Comparison of ENCODE assay signal across 8 cellular contexts in genomic region chr1:156503672-156504055, GRCh38. TPM values are rescaled to one million over a fixed set of nuclear protein-coding genes. Genes with fewer than 3 reads are reported as not detected.
A peak's percentile ranks its signal among the peaks of the same experiment; 100 is the strongest.
DNase-seq lines count a peak whose midpoint lies in the region; ATAC-seq and TF ChIP-seq lines count a peak whose summit lies in the region.

No MANE protein-coding gene starts in this region.

- DNase-seq in dermis blood vessel endothelial cell (peak; percentile 46), neural progenitor cell (ENCODE audit: low spot score) (no peak), DMS53 (lab: John Stamatoyannopoulos, UW) (no peak), foreskin fibroblast (no peak), NCI-H1105 treated with DMSO at 0.1 percent for 48 hours (lab: John Stamatoyannopoulos, UW) (no peak)

- no peaks in the 10 kb centered on the region for H3K9me3 ChIP-seq in BLaER1 treated with 17β-estradiol and CSF1 and Interleukin-3, amounts not matched to agents 10 nM and 100 nM (replicated peaks in 1 of 11)
- H3K9me3 ChIP-seq in OCI-LY1 (ENCODE audit: low read length) = no peaks in the 10 kb centered on the region
- H3K9me3 ChIP-seq in neural progenitor cell (ENCODE audit: low read depth) = no peaks in the 10 kb centered on the region

- H3K4me1 Mint-ChIP-seq in neural progenitor cell = peaks cover 49% of the 10 kb centered on the region

- peak overlapping the region; percentile 16 for H3K4me3 Mint-ChIP-seq in neural progenitor cell

- no peaks in the 10 kb centered on the region for H3K36me3 Mint-ChIP-seq in neural progenitor cell

- peak overlapping the region; percentile 86 to 98 (median 94) for H3K4me2 ChIP-seq in BLaER1 treated with 17β-estradiol and CSF1 and Interleukin-3, amounts not matched to agents 10 nM and 100 nM
- H3K4me2 ChIP-seq in OCI-LY1 (ENCODE audit: low read length) (peak overlapping the region; percentile 82; the same call in 1 of the 2 replicates), neural progenitor cell (no peak overlapping the region)

- TF ChIP-seq CTCF in OCI-LY1 (IDR thresholded peaks at IDR 0.05; ENCODE audit: low read length) = no peak
- no peak for TF ChIP-seq CTCF in neural progenitor cell (IDR thresholded peaks at IDR 0.05)
- no peak for TF ChIP-seq CTCF in foreskin fibroblast (IDR thresholded peaks at IDR 0.05; ENCODE audit: low read depth, low read length)

- no peak overlapping the region for H3K27ac Mint-ChIP-seq in neural progenitor cell

- H3K4me3 ChIP-seq in BLaER1 treated with 17β-estradiol and CSF1 and Interleukin-3, amounts not matched to agents 10 nM and 100 nM = peak overlapping the region; percentile 46 to 99 (median 96); a peak in 19 of 20 replicates
- H3K4me3 ChIP-seq in OCI-LY1 (ENCODE audit: low read depth, low read length, poor library complexity, severe bottlenecking) = no peak overlapping the region
- H3K4me3 ChIP-seq in neural progenitor cell = no peak overlapping the region
- H3K4me3 ChIP-seq in foreskin fibroblast (ENCODE audit: low read depth in 1 of 2, low read length in 2 of 2) = no peak overlapping the region

- H3K79me2 ChIP-seq in OCI-LY1 (ENCODE audit: insufficient read depth, low read length) (peaks cover 19% of the 10 kb centered on the region), neural progenitor cell (ENCODE audit: low read depth) (peaks cover 10% of the 10 kb centered on the region)

- H3K9me2 ChIP-seq in OCI-LY1 (ENCODE audit: low read depth, low read length) = no peaks in the 10 kb centered on the region

- peaks cover 0 to 9% (median 7%) of the 10 kb centered on the region in 11 experiments; a peak in 5 of 22 replicates for H3K36me3 ChIP-seq in BLaER1 treated with 17β-estradiol and CSF1 and Interleukin-3, amounts not matched to agents 10 nM and 100 nM
- H3K36me3 ChIP-seq in OCI-LY1 (ENCODE audit: insufficient read depth, low read length) = no peaks in the 10 kb centered on the region; the same call in 1 of the 2 replicates
- H3K36me3 ChIP-seq in neural progenitor cell = no peaks in the 10 kb centered on the region

- peaks cover 6% of the 10 kb centered on the region for H3K27me3 Mint-ChIP-seq in neural progenitor cell (ENCODE audit: insufficient read depth, low read depth)

- H3K9ac ChIP-seq in BLaER1 treated with 17β-estradiol and CSF1 and Interleukin-3, amounts not matched to agents 10 nM and 100 nM = peak overlapping the region; percentile 93 to 100 (median 98)
- H3K9ac ChIP-seq in OCI-LY1 (ENCODE audit: low read length) = peak overlapping the region; percentile 78
- H3K9ac ChIP-seq in neural progenitor cell = no peak overlapping the region

- H3K27ac ChIP-seq in BLaER1 treated with 17β-estradiol and CSF1 and Interleukin-3, amounts not matched to agents 10 nM and 100 nM = peak overlapping the region; percentile 95 to 100 (median 99)
- H3K27ac ChIP-seq in OCI-LY1 (ENCODE audit: low read depth, low read length, poor library complexity, severe bottlenecking) (peak overlapping the region; percentile 100), neural progenitor cell (no peak overlapping the region)

- ATAC-seq in GM18867 (IDR thresholded peaks at IDR 0.05; ENCODE audit: unreplicated experiment) = no peak

- H2AFZ ChIP-seq in OCI-LY1 (ENCODE audit: low read length) = no peak overlapping the region
- no peak overlapping the region for H2AFZ ChIP-seq in neural progenitor cell (replicated peaks)

- H3K4me1 ChIP-seq in BLaER1 treated with 17β-estradiol and CSF1 and Interleukin-3, amounts not matched to agents 10 nM and 100 nM = peaks cover 67 to 70% (median 69%) of the 10 kb centered on the region in 10 experiments
- H3K4me1 ChIP-seq in OCI-LY1 (ENCODE audit: insufficient read depth, low read length, severe bottlenecking) (peaks cover 62% of the 10 kb centered on the region), neural progenitor cell (peaks cover 19% of the 10 kb centered on the region)

- H4K20me1 ChIP-seq in BLaER1 treated with 17β-estradiol and CSF1 and Interleukin-3, amounts not matched to agents 10 nM and 100 nM = peaks cover 10 to 18% (median 16%) of the 10 kb centered on the region in 11 experiments; a peak in 21 of 22 replicates
- H4K20me1 ChIP-seq in OCI-LY1 (ENCODE audit: insufficient read depth, low read length) = no peaks in the 10 kb centered on the region
- peaks cover 17% of the 10 kb centered on the region for H4K20me1 ChIP-seq in neural progenitor cell (ENCODE audit: low read depth)

- H3K9me3 Mint-ChIP-seq in neural progenitor cell = no peaks in the 10 kb centered on the region

- H3F3A ChIP-seq in OCI-LY1 (ENCODE audit: insufficient read depth, low read length) = peaks cover 7% of the 10 kb centered on the region; the same call in 1 of the 2 replicates
- H3F3A ChIP-seq in neural progenitor cell (ENCODE audit: low read depth) = peaks cover 44% of the 10 kb centered on the region

- no peaks in the 10 kb centered on the region for H3K27me3 ChIP-seq in BLaER1 treated with 17β-estradiol and CSF1 and Interleukin-3, amounts not matched to agents 10 nM and 100 nM
- H3K27me3 ChIP-seq in OCI-LY1 (ENCODE audit: insufficient read depth, low read length) (no peaks in the 10 kb centered on the region), neural progenitor cell (no peaks in the 10 kb centered on the region)

RNA-seq across cellular contexts. Expression of gene MEF2D, which starts 3.1 kb away (rescaled TPM):
- total RNA-seq in dermis blood vessel endothelial cell = 10.7 and 11.6 TPM in 2 replicates
- total RNA-seq in neural progenitor cell (ENCODE audit: low replicate concordance) = 1.8 and 7.1 TPM in 2 replicates

Comparison
In these comparisons a context has a peak if more than half of its experiments do, and no peak if none do; other contexts are left out.
1. H3K4me3 ChIP-seq: peak in BLaER1 treated with 17β-estradiol and CSF1 and Interleukin-3, amounts not matched to agents 10 nM and 100 nM (10 of 10); none in OCI-LY1 (single experiment), neural progenitor cell (single experiment) and foreskin fibroblast (0 of 2).